ENCODE assay signal across 18 cellular contexts in genomic region chr5:14125262-14125661, GRCh38. TPM values are rescaled to one million over a fixed set of nuclear protein-coding genes. Genes with fewer than 3 reads are reported as not detected.
DNase-seq lines count a peak whose midpoint lies in the region; ATAC-seq, FAIRE-seq and TF ChIP-seq lines count a peak whose summit lies in the region.
"Had no signal": no experiment of that assay in that cellular context is flagged by ENCODE, and none has a peak within 500 bp of the region (broad histone marks: within the 10 kb centered on the region; RNA-seq: fewer than 3 reads in every experiment).

No MANE protein-coding gene starts in this region.

- H2BK12ac ChIP-seq in H1 (ENCODE audit: low read depth, low read length): no peak overlapping the region

- no peak overlapping the region for H3K14ac ChIP-seq in H1 (ENCODE audit: insufficient read length)

- H2AFZ ChIP-seq in GM23338 (0 out of 2 replicates have a peak overlapping the region, but pooled peaks have one; percentile 39), H1 (ENCODE audit: low read length) (no peak overlapping the region)
- H2AFZ ChIP-seq: GM23248 had no signal

- H3K4me1 ChIP-seq in A549 (no peaks in the 10 kb centered on the region), GM23338 (ENCODE audit: insufficient read depth) (no peaks in the 10 kb centered on the region), Panc1 (ENCODE audit: control insufficient read depth, insufficient read depth, low read length) (no peaks in the 10 kb centered on the region), H1 (replicated peaks in 1 of 4; ENCODE audit: control insufficient read depth in 3 of 4, insufficient read depth in 4 of 4, low read length in 3 of 4) (no peaks in the 10 kb centered on the region)

- TF ChIP-seq EP300 in A549 (IDR thresholded peaks at IDR 0.05): no peak
- TF ChIP-seq EP300 in H1 (IDR thresholded peaks at IDR 0.05; ENCODE audit: borderline replicate concordance in 1 of 2, low read depth in 2 of 2, low read length in 2 of 2): no peak

- TF ChIP-seq RAD21 in A549 (conservative IDR thresholded peaks at IDR 0.05 in 1 of 2, IDR thresholded peaks at IDR 0.05 in 1 of 2) (no peak), H1 (IDR thresholded peaks at IDR 0.05 in 1 of 2, conservative IDR thresholded peaks at IDR 0.05 in 1 of 2; ENCODE audit: low read depth in 2 of 2, low read length in 2 of 2) (no peak)

- H2AK5ac ChIP-seq in H1 (ENCODE audit: low read depth, low read length): no peak overlapping the region

- H3K27me3 ChIP-seq in GM23338 (ENCODE audit: insufficient read depth) (no peaks in the 10 kb centered on the region), Panc1 (ENCODE audit: control insufficient read depth, insufficient read depth, low read length) (no peaks in the 10 kb centered on the region), H1 (replicated peaks in 1 of 4; ENCODE audit: control insufficient read depth in 3 of 4, extremely low read depth in 1 of 4, insufficient read depth in 3 of 4, low read length in 3 of 4) (no peaks in the 10 kb centered on the region)

- H3K79me2 ChIP-seq in GM23338 (replicated peaks; ENCODE audit: insufficient read depth) (no peaks in the 10 kb centered on the region), H1 (ENCODE audit: control insufficient read depth in 1 of 2, insufficient read depth in 2 of 2, low read length in 2 of 2) (no peaks in the 10 kb centered on the region)

- H3K27me3 Mint-ChIP-seq in GM23338 (ENCODE audit: insufficient read depth, low read depth, poor library complexity): peaks cover 5% of the 10 kb centered on the region
- H3K27me3 Mint-ChIP-seq in activated T-helper 1 cell treated with anti-CD3 and anti-CD28 coated beads, Interleukin-12 subunit alpha, Interleukin-12 subunit beta, Interleukin-2, Interleukin-4 antibody, amounts not matched to agents 30 ng/mL and 10 ng/mL and 1 ng/mL, durations not matched to agents 14 hours and 24 hours and 36 hours (ENCODE audit: insufficient read depth): peaks cover 6% of the 10 kb centered on the region

- no peak overlapping the region for H3K27ac Mint-ChIP-seq in GM23338
- H3K27ac Mint-ChIP-seq in activated T-helper 1 cell treated with anti-CD3 and anti-CD28 coated beads, Interleukin-12 subunit alpha, Interleukin-12 subunit beta, Interleukin-2, Interleukin-4 antibody, amounts not matched to agents 30 ng/mL and 10 ng/mL and 1 ng/mL, durations not matched to agents 14 hours and 24 hours and 36 hours: no peak overlapping the region
- H3K27ac Mint-ChIP-seq: CD8-positive, alpha-beta T cell; H9; HFFc6 had no signal

- no peak overlapping the region for H3K4ac ChIP-seq in H1 (replicated peaks; ENCODE audit: insufficient read length, low read depth, low read length)

- no peak overlapping the region for H4K91ac ChIP-seq in H1 (replicated peaks; ENCODE audit: insufficient read length, low read length)

- H4K8ac ChIP-seq in H1 (ENCODE audit: extremely low read depth, insufficient read depth, low read length): no peak overlapping the region

- H3K4me3 Mint-ChIP-seq in GM23338: no peak overlapping the region
- no peak overlapping the region for H3K4me3 Mint-ChIP-seq in activated T-helper 1 cell treated with anti-CD3 and anti-CD28 coated beads, Interleukin-12 subunit alpha, Interleukin-12 subunit beta, Interleukin-2, Interleukin-4 antibody, amounts not matched to agents 30 ng/mL and 10 ng/mL and 1 ng/mL, durations not matched to agents 14 hours and 24 hours and 36 hours
- H3K4me3 Mint-ChIP-seq: CD14-positive monocyte; CD8-positive, alpha-beta T cell; H9; HFFc6 had no signal

- no peaks in the 10 kb centered on the region for H3F3A ChIP-seq in GM23338 (replicated peaks; ENCODE audit: low read depth)

- H3K36me3 ChIP-seq in GM23338 (ENCODE audit: insufficient read depth): no peaks in the 10 kb centered on the region
- H3K36me3 ChIP-seq in Panc1 (ENCODE audit: control insufficient read depth, insufficient read depth, low read length): no peaks in the 10 kb centered on the region
- H3K36me3 ChIP-seq in H1 (ENCODE audit: control insufficient read depth in 2 of 4, insufficient read depth in 4 of 4, low read length in 3 of 4): no peaks in the 10 kb centered on the region

- H4K20me1 ChIP-seq in GM23338 (replicated peaks; ENCODE audit: insufficient read depth) (no peaks in the 10 kb centered on the region), H1 (replicated peaks in 1 of 2; ENCODE audit: control insufficient read depth in 1 of 2, insufficient read depth in 2 of 2, low read length in 2 of 2) (no peaks in the 10 kb centered on the region)

- ATAC-seq in A549 (peak in 1 of 2 experiments; percentile 60; a peak in 2 of 6 replicates), GM23338 (peak; percentile 31; the same call in 2 of the 3 replicates), Panc1 (peak; percentile 62; the same call in 1 of the 2 replicates), HG03565 (IDR thresholded peaks at IDR 0.05; ENCODE audit: unreplicated experiment) (no peak)
- ATAC-seq: CD8-positive, alpha-beta T cell had no signal

- H3K4me1 Mint-ChIP-seq in GM23338: peaks cover 6% of the 10 kb centered on the region; the same call in 1 of the 3 replicates
- no peaks in the 10 kb centered on the region for H3K4me1 Mint-ChIP-seq in activated T-helper 1 cell treated with anti-CD3 and anti-CD28 coated beads, Interleukin-12 subunit alpha, Interleukin-12 subunit beta, Interleukin-2, Interleukin-4 antibody, amounts not matched to agents 30 ng/mL and 10 ng/mL and 1 ng/mL, durations not matched to agents 14 hours and 24 hours and 36 hours (ENCODE audit: low read depth)
- H3K4me1 Mint-ChIP-seq: CD14-positive monocyte, H9 had no signal

- H2BK120ac ChIP-seq in H1 (replicated peaks; ENCODE audit: low read depth, low read length): no peak overlapping the region

- 0 out of 2 replicates have a peak, but pooled peaks cover 6% of the 10 kb centered on the region for H3K9me2 ChIP-seq in GM23338 (ENCODE audit: insufficient read depth)

- no peaks in the 10 kb centered on the region for H3K9me3 ChIP-seq in A549
- no peaks in the 10 kb centered on the region for H3K9me3 ChIP-seq in Panc1 (ENCODE audit: control insufficient read depth, insufficient read depth, low read depth, low read length)
- no peaks in the 10 kb centered on the region for H3K9me3 ChIP-seq in H1 (ENCODE audit: insufficient read depth in 2 of 2, low read depth in 1 of 2, low read length in 1 of 2)

- H3K4me3 ChIP-seq in A549 (no peak overlapping the region), GM23338 (no peak overlapping the region), Panc1 (ENCODE audit: low read depth in 2 of 2, low read length in 2 of 2) (no peak overlapping the region), H1 (ENCODE audit: extremely low read depth in 1 of 4, insufficient read depth in 2 of 4, low read depth in 3 of 4, low read length in 4 of 4) (no peak overlapping the region)
- H3K4me3 ChIP-seq: GM23248 had no signal

- in situ Hi-C loops in Panc1 (cut with HindIII; ENCODE audit: low pct_unique_long_range_greater_than_20kb, low sequenced_read_pairs): no loop called here

- H3K56ac ChIP-seq in H1 (replicated peaks; ENCODE audit: insufficient read length, low read depth, low read length): no peak overlapping the region

- no peaks in the 10 kb centered on the region for H3K79me1 ChIP-seq in H1 (ENCODE audit: low read depth, low read length)

- no peak for TF ChIP-seq CTCF in A549 (IDR thresholded peaks at IDR 0.05)
- TF ChIP-seq CTCF in GM23338 (conservative IDR thresholded peaks at IDR 0.05; ENCODE audit: low read depth in 2 of 2): no peak
- TF ChIP-seq CTCF in Panc1 (IDR thresholded peaks at IDR 0.05): no peak
- no peak for TF ChIP-seq CTCF in H1 (IDR thresholded peaks at IDR 0.05; ENCODE audit: control extremely low read depth in 1 of 3, insufficient read depth in 1 of 3, low read depth in 1 of 3, low read length in 3 of 3)

- TF ChIP-seq POLR2A in A549 (IDR thresholded peaks at IDR 0.05; ENCODE audit: low read length) (no peak), H1 (IDR thresholded peaks at IDR 0.05; ENCODE audit: control extremely low read depth in 1 of 2, low read depth in 2 of 2, low read length in 2 of 2) (no peak)

- intact Hi-C loops in Panc1 (cut with micrococcal nuclease; ENCODE audit: unreplicated experiment): no loop called here
- intact Hi-C loops in activated T-helper 1 cell treated with anti-CD3 and anti-CD28 coated beads, Interleukin-12 subunit alpha, Interleukin-12 subunit beta, Interleukin-2, Interleukin-4 antibody, amounts not matched to agents 30 ng/mL and 10 ng/mL and 1 ng/mL, durations not matched to agents 14 hours and 24 hours and 36 hours (cut with micrococcal nuclease): no loop called here

- H4K5ac ChIP-seq in H1 (ENCODE audit: insufficient read length, low read depth, low read length): no peak overlapping the region

- H3K9me3 Mint-ChIP-seq in GM23338: no peaks in the 10 kb centered on the region
- H3K9me3 Mint-ChIP-seq in activated T-helper 1 cell treated with anti-CD3 and anti-CD28 coated beads, Interleukin-12 subunit alpha, Interleukin-12 subunit beta, Interleukin-2, Interleukin-4 antibody, amounts not matched to agents 30 ng/mL and 10 ng/mL and 1 ng/mL, durations not matched to agents 14 hours and 24 hours and 36 hours: no peaks in the 10 kb centered on the region
- H3K9me3 Mint-ChIP-seq: CD14-positive monocyte; CD8-positive, alpha-beta T cell; H9; HFFc6 had no signal

- BruUV-seq in Panc1 (replicated peaks; lab: Mats Ljungman, UMichigan): no TSS peak

- no peak overlapping the region for H2BK15ac ChIP-seq in H1 (ENCODE audit: low read length)

- no peak overlapping the region for H3K27ac ChIP-seq in A549
- no peak overlapping the region for H3K27ac ChIP-seq in GM23338 (ENCODE audit: low read depth)
- H3K27ac ChIP-seq in Panc1 (ENCODE audit: low read length): no peak overlapping the region
- H3K27ac ChIP-seq in H1 (ENCODE audit: low read depth, low read length): no peak overlapping the region
- H3K27ac ChIP-seq: GM23248, HL-60 had no signal

- no peak overlapping the region for H3K9ac ChIP-seq in H1 (replicated peaks in 1 of 4; ENCODE audit: extremely low read depth in 1 of 4, low read depth in 3 of 4, low read length in 3 of 4)
- H3K9ac ChIP-seq: GM23248 had no signal

- H3K23me2 ChIP-seq in H1 (ENCODE audit: low read depth, low read length): peaks cover 2% of the 10 kb centered on the region; the same call in 1 of the 2 replicates

- FAIRE-seq in A549 (lab: Jason Lieb, UNC): no peak
- FAIRE-seq in H1 (lab: Jason Lieb, UNC): no peak
- FAIRE-seq: D721Med had no signal

- no peaks in the 10 kb centered on the region for H3K36me3 Mint-ChIP-seq in GM23338 (ENCODE audit: low read depth)
- H3K36me3 Mint-ChIP-seq in activated T-helper 1 cell treated with anti-CD3 and anti-CD28 coated beads, Interleukin-12 subunit alpha, Interleukin-12 subunit beta, Interleukin-2, Interleukin-4 antibody, amounts not matched to agents 30 ng/mL and 10 ng/mL and 1 ng/mL, durations not matched to agents 14 hours and 24 hours and 36 hours (ENCODE audit: low read depth): no peaks in the 10 kb centered on the region
- H3K36me3 Mint-ChIP-seq: CD14-positive monocyte; CD8-positive, alpha-beta T cell had no signal

- no peak for DNase-seq in A549 (ENCODE audit: low read depth in 1 of 2, low spot score in 1 of 2)
- DNase-seq in GM23338 (ENCODE audit: low spot score): no peak
- DNase-seq in Panc1 (ENCODE audit: low read depth, low spot score): no peak
- no peak for DNase-seq in H1 (ENCODE audit: low read depth in 1 of 2, low spot score in 2 of 2)
- no peak for DNase-seq in activated T-helper 1 cell treated with anti-CD3 and anti-CD28 coated beads, Interleukin-12 subunit alpha, Interleukin-12 subunit beta, Interleukin-2, Interleukin-4 antibody, amounts not matched to agents 30 ng/mL and 10 ng/mL and 1 ng/mL, durations not matched to agents 14 hours and 24 hours and 36 hours (ENCODE audit: low spot score)
- no peak for DNase-seq in central memory CD4-positive, alpha-beta T cell
- DNase-seq: CD8-positive, alpha-beta T cell; COR-L47; DMS153; GF-D8; GM23248; H9; HFFc6; KBM-7 had no signal

- WGBS in A549 (ENCODE audit: missing lambda C conversion rate): 92% methylated on average over 1 of the region's 1 CpG
- whole genome bisulfite sequencing in H1 (ENCODE audit: extremely low coverage in 1 of 2, insufficient coverage in 1 of 2, insufficient read length in 1 of 2, insufficient replicate concordance in 2 of 2, low coverage in 1 of 2, low lambda C conversion rate in 2 of 2, missing lambda C conversion rate in 1 of 2), 2 experiments: 92% methylated on average over 1 of the region's 1 CpG; no CpG with 5 or more reads in 1 of the 2 experiments

- no peak overlapping the region for H3K18ac ChIP-seq in H1 (ENCODE audit: extremely low read depth, low read length)

- H2BK5ac ChIP-seq in H1 (ENCODE audit: low read depth, low read length): no peak overlapping the region

- CTCF ChIA-PET in A549 (lab: Yijun Ruan, JAX): no interaction called here
- CTCF ChIA-PET in Panc1 (lab: Charles Lee): no interaction called here
- CTCF ChIA-PET in H1 (lab: Charles Lee; ENCODE audit: partially characterized antibody): interaction anchor here (1.0 to 8.9 kb wide), 3 partner anchors 11 to 145 kb away, joined by 3 to 57 read pairs (median 6); no protein-coding TSS in a partner anchor

- H2BK20ac ChIP-seq in H1 (ENCODE audit: low read length): no peak overlapping the region

- H3K23ac ChIP-seq in H1 (ENCODE audit: insufficient read length): no peak overlapping the region

- no peak overlapping the region for H3K4me2 ChIP-seq in A549
- H3K4me2 ChIP-seq in GM23338: no peak overlapping the region
- no peak overlapping the region for H3K4me2 ChIP-seq in H1 (ENCODE audit: insufficient read depth in 1 of 2, low read depth in 2 of 2, low read length in 2 of 2)

- POLR2A ChIA-PET in A549 (lab: Yijun Ruan, JAX) (no interaction called here), Panc1 (lab: Charles Lee) (no interaction called here), H1 (lab: Charles Lee; ENCODE audit: partially characterized antibody) (no interaction called here)

RNA-seq across cellular contexts. Expression of gene TRIO, which starts 17.9 kb away (rescaled TPM):
- 79.0 and 91.2 TPM in 2 replicates for polyA plus RNA-seq in A549 (2011; rRNA removed)
- polyA plus RNA-seq in A549 (2012; cell fraction: cytosol; rRNA removed): 63.7 and 64.8 TPM in 2 replicates
- polyA plus RNA-seq in A549 (2012; cell fraction: nucleus; rRNA removed): 217 and 257 TPM in 2 replicates
- polyA plus RNA-seq in A549 (2017; fragmentation: RNase III; extraction: RNeasy Plus Mini Kit Qiagen cat#74134 plus additional on column Dnase treatment): 47.5 to 57.9 TPM (median 48.1 TPM) in 3 replicates
- polyA minus RNA-seq in A549 (2011; rRNA and poly(A)+ RNA removed): 263 and 307 TPM in 2 replicates
- total RNA-seq in GM23338 (2014; rRNA removed; shearing (Covaris generic)): 83.7 and 113 TPM in 2 replicates
- 13.8 and 14.9 TPM in 2 replicates for polyA plus RNA-seq in GM23338 (2016; fragmentation: Nextera tagmentation; extraction: Ambion mirVana)
- total RNA-seq in Panc1 (2021; ENCODE audit: unreplicated experiment): 349 TPM
- polyA plus RNA-seq in Panc1 (2012; ENCODE audit: insufficient read length): 213 TPM
- 69.1 and 70.4 TPM in 2 replicates for total RNA-seq in H1 (2021; fragmentation: NEBNext Ultra II Directional; extraction: Animal tissue kit (Norgen Biotek cat#: 25700))
- polyA plus RNA-seq in H1 (2011; rRNA removed): 35.1 and 39.5 TPM in 2 replicates
- polyA plus RNA-seq in H1 (2011; cell fraction: cytosol; rRNA removed): 41.2 TPM
- polyA plus RNA-seq in H1 (2011; cell fraction: nucleus; rRNA removed): 199 TPM
- 39.2 to 59.2 TPM (median 43.1 TPM) in 4 replicates for polyA plus RNA-seq in H1 (2012, experiment 1 of 2)
- 4.4 TPM for polyA plus RNA-seq in H1 (2012, experiment 2 of 2)
- 15.5 TPM for polyA plus RNA-seq in H1 (2013, experiment 1 of 2)
- polyA plus RNA-seq in H1 (2013, experiment 2 of 2): 15.1 TPM
- polyA minus RNA-seq in H1 (2011; rRNA and poly(A)+ RNA removed): 338 and 362 TPM in 2 replicates
- 58.9 TPM for polyA minus RNA-seq in H1 (2011; cell fraction: cytosol; rRNA and poly(A)+ RNA removed)
- polyA minus RNA-seq in H1 (2011; cell fraction: nucleus; rRNA and poly(A)+ RNA removed): 347 TPM
- total RNA-seq in activated T-helper 1 cell treated with anti-CD3 and anti-CD28 coated beads, Interleukin-12 subunit alpha, Interleukin-12 subunit beta, Interleukin-2, Interleukin-4 antibody, amounts not matched to agents 30 ng/mL and 10 ng/mL and 1 ng/mL, durations not matched to agents 14 hours and 24 hours and 36 hours: 10.2 and 11.4 TPM in 2 replicates

Comparison
In these comparisons a context has a peak if more than half of its experiments do, and no peak if none do; other contexts are left out.
1. Of the 18 proteins assayed by ChIP-seq in both H1 and A549: peak only in H1: none; only in A549: none; in both: USF2; in neither: 17.